ENCODE assay signal across 27 cellular contexts in the genomic region with DNA sequence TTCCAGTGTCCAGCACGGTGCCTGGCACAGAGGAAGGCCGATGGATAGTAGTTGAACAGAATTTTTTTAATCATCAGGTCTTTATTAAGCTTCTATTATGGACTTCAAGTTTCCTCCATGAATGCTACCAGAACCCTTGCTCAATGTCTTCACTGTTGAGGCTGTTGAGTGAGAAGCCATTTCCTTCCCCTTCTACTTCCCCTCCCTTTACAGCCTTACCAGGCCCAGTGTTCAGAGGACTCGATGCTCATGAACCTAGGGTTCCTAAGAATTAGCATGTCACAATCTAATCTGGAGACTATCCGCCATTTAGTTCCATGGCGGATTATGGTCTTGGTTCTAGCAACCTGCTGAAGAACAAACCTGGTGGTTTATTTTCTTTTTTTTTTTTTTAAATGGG. TPM values are rescaled to one million over a fixed set of nuclear protein-coding genes. Genes with fewer than 3 reads are reported as not detected.
DNase-seq lines count a peak whose midpoint lies in the region; ATAC-seq and TF ChIP-seq lines count a peak whose summit lies in the region.
"Had no signal": no experiment of that assay in that cellular context is flagged by ENCODE, and none has a peak within 500 bp of the region (broad histone marks: within the 10 kb centered on the region; RNA-seq: fewer than 3 reads in every experiment).

No MANE protein-coding gene starts in this region.

- POLR2A ChIA-PET in PC-3 (lab: Charles Lee; ENCODE audit: unreplicated experiment) = no interaction called here

- intact Hi-C loops in PC-3 (cut with micrococcal nuclease) = no loop called here

- no peaks in the 10 kb centered on the region for H3K36me3 ChIP-seq in PC-3 (ENCODE audit: low read depth, low read length)
- H3K36me3 ChIP-seq: MG63, stomach had no signal

- H3K4me3 ChIP-seq in HL-60 (replicated peaks; ENCODE audit: insufficient read depth, low read length) (no peak overlapping the region), PC-3 (ENCODE audit: low read length) (no peak overlapping the region)
- H3K4me3 ChIP-seq: lung, MG63, psoas muscle, stomach had no signal

- no peaks in the 10 kb centered on the region for H3K9me3 Mint-ChIP-seq in memory B cell
- H3K9me3 Mint-ChIP-seq: activated CD4-positive, alpha-beta memory T cell treated with anti-CD3 and anti-CD28 coated beads for 36 hours; activated T-helper 2 cell treated with anti-CD3 and anti-CD28 coated beads, Interferon-gamma antibody, Interleukin-2, Interleukin-4, amounts not matched to agents 10 μg/mL and 5 μg/mL and 100 μg/mL, durations not matched to agents 14 hours and 24 hours and 36 hours; T-helper 2 cell treated with Interferon-gamma antibody and Interleukin-4, amounts not matched to agents 5 μg/mL and 100 μg/mL, for 36 hours had no signal

- H3K79me2 ChIP-seq in PC-3 (ENCODE audit: low read length) = no peaks in the 10 kb centered on the region

- H3K36me3 Mint-ChIP-seq in memory B cell = peaks cover 13% of the 10 kb centered on the region

- H3K27ac ChIP-seq in HL-60 (replicated peaks) (peak overlapping the region; percentile 65), PC-3 (ENCODE audit: low read length) (no peak overlapping the region)
- H3K27ac ChIP-seq: psoas muscle, RWPE1, stomach had no signal

- CTCF ChIA-PET in PC-3 (lab: Charles Lee) = no interaction called here

- no peaks in the 10 kb centered on the region for H3K27me3 Mint-ChIP-seq in memory B cell
- H3K27me3 Mint-ChIP-seq: activated CD4-positive, alpha-beta memory T cell treated with anti-CD3 and anti-CD28 coated beads for 36 hours; activated naive CD8-positive, alpha-beta T cell; type B pancreatic cell had no signal

- no peaks in the 10 kb centered on the region for H3K9me3 ChIP-seq in PC-3 (ENCODE audit: low read length)
- H3K9me3 ChIP-seq: MG63, psoas muscle, SK-N-SH, stomach had no signal

- H3K9me2 ChIP-seq in PC-3 (replicated peaks; ENCODE audit: low read length) = no peaks in the 10 kb centered on the region
- H3K9me2 ChIP-seq: SK-N-SH had no signal

- H3K9ac ChIP-seq in PC-3 (ENCODE audit: low read length) = no peak overlapping the region
- H3K9ac ChIP-seq: SK-N-SH had no signal

- H4K20me1 ChIP-seq in PC-3 (ENCODE audit: low read length) = no peaks in the 10 kb centered on the region

- peak; percentile 51 for ATAC-seq in memory B cell (ENCODE audit: low read depth)
- ATAC-seq in PC-3 = no peak
- ATAC-seq: HCT116, psoas muscle had no signal

- H3K4me1 ChIP-seq in PC-3 (ENCODE audit: insufficient read depth, low read length) = no peaks in the 10 kb centered on the region

- peak overlapping the region; percentile 82 for H3K27ac Mint-ChIP-seq in memory B cell
- H3K27ac Mint-ChIP-seq: activated CD4-positive, alpha-beta memory T cell treated with anti-CD3 and anti-CD28 coated beads for 36 hours; activated naive CD8-positive, alpha-beta T cell; activated T-helper 2 cell treated with anti-CD3 and anti-CD28 coated beads, Interferon-gamma antibody, Interleukin-2, Interleukin-4, amounts not matched to agents 10 μg/mL and 5 μg/mL and 100 μg/mL, durations not matched to agents 14 hours and 24 hours and 36 hours; T-helper 2 cell treated with Interferon-gamma antibody and Interleukin-4, amounts not matched to agents 5 μg/mL and 100 μg/mL, for 36 hours; type B pancreatic cell had no signal

- no TSS peak for BruUV-seq in PC-3 (replicated peaks; lab: Mats Ljungman, UMichigan)

- H3K27me3 ChIP-seq in HL-60 (ENCODE audit: insufficient read depth, poor library complexity, severe bottlenecking) = no peaks in the 10 kb centered on the region
- H3K27me3 ChIP-seq in PC-3 (ENCODE audit: low read length) = no peaks in the 10 kb centered on the region
- H3K27me3 ChIP-seq: MG63, stomach had no signal

- H3F3A ChIP-seq in PC-3 (ENCODE audit: low read length, unreplicated experiment) = no peaks in the 10 kb centered on the region

- no peak overlapping the region for H2AFZ ChIP-seq in PC-3 (ENCODE audit: low read length)

- peaks cover 54% of the 10 kb centered on the region for H3K4me1 Mint-ChIP-seq in memory B cell

- no peak overlapping the region for H3K4me2 ChIP-seq in PC-3 (ENCODE audit: low read length)
- H3K4me2 ChIP-seq: SK-N-SH had no signal

- DNase-seq in AML-193 (lab: John Stamatoyannopoulos, UW) = peak; percentile 81 to 83
- DNase-seq in HL-60 (ENCODE audit: low read depth in 1 of 2, low spot score in 1 of 2) = peak in 1 of 2 experiments; percentile 78
- peak; percentile 64 for DNase-seq in SKM-1 (lab: John Stamatoyannopoulos, UW; ENCODE audit: unreplicated experiment)
- no peak for DNase-seq in memory B cell (ENCODE audit: low spot score in 2 of 2)
- DNase-seq in HuH-7.5 (ENCODE audit: low spot score) = no peak
- DNase-seq in NCI-H146 treated with DMSO at 0.1 percent for 48 hours (lab: John Stamatoyannopoulos, UW; ENCODE audit: unreplicated experiment) = no peak
- no peak for DNase-seq in dedifferentiated amniotic fluid mesenchymal stem cell (ENCODE audit: extremely low spot score)
- DNase-seq in PC-3 = no peak
- DNase-seq: activated CD4-positive, alpha-beta memory T cell treated with anti-CD3 and anti-CD28 coated beads for 36 hours; activated CD8-positive, alpha-beta memory T cell treated with anti-CD3 and anti-CD28 coated beads, Interleukin-2, amount 50 U/mL, for 48 hours; aorta; kidney; MG63; NCI-H1694 treated with DMSO at 0.1 percent for 48 hours; NCI-H526 treated with DMSO at 0.1 percent for 48 hours; nucleus accumbens; psoas muscle; SK-N-SH; stimulated activated CD8-positive, alpha-beta memory T cell treated with anti-CD3 and anti-CD28 coated beads, Interleukin-4, amount 100 ng/mL, for 48 hours; stomach had no signal

- no peak for TF ChIP-seq CTCF in HL-60 (IDR thresholded peaks at IDR 0.05; ENCODE audit: insufficient read depth, low read length)
- TF ChIP-seq CTCF in PC-3 (conservative IDR thresholded peaks at IDR 0.05; ENCODE audit: low read depth, low read length) = no peak

- no peak overlapping the region for H3K4me3 Mint-ChIP-seq in memory B cell
- H3K4me3 Mint-ChIP-seq: activated CD4-positive, alpha-beta memory T cell treated with anti-CD3 and anti-CD28 coated beads for 36 hours; activated naive CD8-positive, alpha-beta T cell; T-helper 2 cell treated with Interferon-gamma antibody and Interleukin-4, amounts not matched to agents 5 μg/mL and 100 μg/mL, for 36 hours; type B pancreatic cell had no signal

RNA-seq across cellular contexts. Expression of a gene that starts 17.7 kb away (rescaled TPM):
- total RNA-seq in PC-3 (2014; rRNA removed) = 5.0 and 6.6 TPM in 2 replicates

Comparison
In these comparisons a context has a peak if more than half of its experiments do, and no peak if none do; other contexts are left out.
1. DNase-seq: peak in AML-193 (2 of 2) and SKM-1 (single experiment); none in memory B cell (0 of 2), HuH-7.5 (single experiment), NCI-H146 treated with DMSO at 0.1 percent for 48 hours (single experiment), dedifferentiated amniotic fluid mesenchymal stem cell (single experiment) and PC-3 (single experiment).